ENCODE assay signal across 19 cellular contexts in the genomic region with DNA sequence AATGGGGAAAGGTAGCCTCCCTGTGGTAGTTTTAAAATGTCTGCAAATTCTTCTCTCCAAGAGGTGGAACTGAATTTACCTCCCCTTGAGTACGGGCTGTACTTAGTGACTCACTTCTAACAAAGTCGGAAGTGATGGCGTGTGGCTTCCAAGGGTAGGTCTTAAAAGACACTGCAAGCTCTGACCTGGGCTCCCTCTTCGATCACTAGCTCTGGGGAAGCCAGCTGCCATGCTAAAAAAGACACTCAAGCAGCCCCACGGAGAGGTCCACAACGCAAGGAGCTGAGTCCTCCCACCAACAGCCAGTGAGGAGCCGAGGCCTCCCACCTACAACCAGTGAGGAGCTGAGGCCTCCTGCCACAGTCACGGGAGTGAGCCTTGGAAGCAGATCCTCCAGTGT.
DNase-seq lines count a peak whose midpoint lies in the region; TF ChIP-seq lines count a peak whose summit lies in the region.
"Had no signal": no experiment of that assay in that cellular context is flagged by ENCODE, and none has a peak within 500 bp of the region (broad histone marks: within the 10 kb centered on the region; RNA-seq: fewer than 3 reads in every experiment).

No MANE protein-coding gene starts in this region.

- H3K36me3 Mint-ChIP-seq in activated CD4-positive, alpha-beta memory T cell treated with anti-CD3 and anti-CD28 coated beads, Interleukin-2, amount 10 ng/mL, durations not matched to agents 7 days and 5 days (ENCODE audit: low read depth), result no peaks in the 10 kb centered on the region

- H3K36me3 ChIP-seq in spleen, result no peaks in the 10 kb centered on the region
- H3K36me3 ChIP-seq: HAP-1 had no signal

- H3K9me3 ChIP-seq in spleen, result no peaks in the 10 kb centered on the region
- H3K9me3 ChIP-seq: A549, Caco-2, HAP-1 had no signal

- H3K9me3 Mint-ChIP-seq in activated CD4-positive, alpha-beta memory T cell treated with anti-CD3 and anti-CD28 coated beads, Interleukin-2, amount 10 ng/mL, durations not matched to agents 7 days and 5 days, result no peaks in the 10 kb centered on the region
- H3K9me3 Mint-ChIP-seq: CD4-positive, alpha-beta T cell had no signal

- peak; percentile 39 for DNase-seq in HT1080 (ENCODE audit: low read depth)
- peak; percentile 37 for DNase-seq in amniotic epithelial cell (ENCODE audit: low read depth)
- peak; percentile 57 for DNase-seq in iris pigment epithelial cell (ENCODE audit: low read depth)
- DNase-seq in spleen, result peak; percentile 44
- no peak for DNase-seq in stimulated activated CD4-positive, alpha-beta T cell treated with anti-CD3 and anti-CD28 coated beads, Interleukin-15, amount 100 ng/mL, for 24 hours
- DNase-seq in RKO (ENCODE audit: low spot score), result no peak
- no peak for DNase-seq in activated CD4-positive, alpha-beta memory T cell treated with anti-CD3 and anti-CD28 coated beads, Interleukin-2, amount 10 ng/mL, durations not matched to agents 7 days and 5 days
- DNase-seq: Caco-2; CD4-positive, alpha-beta T cell; GF-D8; Kasumi-1; NCI-H187; NCI-H2107; NCI-H510A; NCI-H748 treated with DMSO at 0.1 percent for 48 hours; SHP77 had no signal

- H3K27ac Mint-ChIP-seq in activated CD4-positive, alpha-beta memory T cell treated with anti-CD3 and anti-CD28 coated beads, Interleukin-2, amount 10 ng/mL, durations not matched to agents 7 days and 5 days, result no peak overlapping the region
- H3K27ac Mint-ChIP-seq: CD4-positive, alpha-beta T cell had no signal

- POLR2A ChIA-PET in activated CD4-positive, alpha-beta memory T cell treated with anti-CD3 and anti-CD28 coated beads, Interleukin-2, amount 10 ng/mL, durations not matched to agents 7 days and 5 days (lab: Charles Lee), result no interaction called here

- no peak overlapping the region for H3K27ac ChIP-seq in spleen
- H3K27ac ChIP-seq: A549 had no signal

- no peak for TF ChIP-seq POLR2A in spleen (IDR thresholded peaks at IDR 0.05)

- peaks cover 0 to 11% (median 3%) of the 10 kb centered on the region in 6 donors for H3K4me1 ChIP-seq in spleen
- H3K4me1 ChIP-seq: A549, Caco-2, HAP-1 had no signal

- no peak for TF ChIP-seq CTCF in spleen (IDR thresholded peaks at IDR 0.05 in 8 of 11, conservative IDR thresholded peaks at IDR 0.05 in 3 of 11)

- no peak overlapping the region for H3K4me3 Mint-ChIP-seq in activated CD4-positive, alpha-beta memory T cell treated with anti-CD3 and anti-CD28 coated beads, Interleukin-2, amount 10 ng/mL, durations not matched to agents 7 days and 5 days
- H3K4me3 Mint-ChIP-seq: CD4-positive, alpha-beta T cell had no signal

- no peak overlapping the region for H3K4me3 ChIP-seq in spleen
- H3K4me3 ChIP-seq: A549, GM12878, HAP-1 had no signal

- H3K27me3 Mint-ChIP-seq in activated CD4-positive, alpha-beta memory T cell treated with anti-CD3 and anti-CD28 coated beads, Interleukin-2, amount 10 ng/mL, durations not matched to agents 7 days and 5 days, result peaks cover 2% of the 10 kb centered on the region
- H3K27me3 Mint-ChIP-seq: CD4-positive, alpha-beta T cell had no signal

- no peaks in the 10 kb centered on the region for H3K27me3 ChIP-seq in spleen (replicated peaks in 1 of 7)

- CTCF ChIA-PET in activated CD4-positive, alpha-beta memory T cell treated with anti-CD3 and anti-CD28 coated beads, Interleukin-2, amount 10 ng/mL, durations not matched to agents 7 days and 5 days (lab: Charles Lee), result interaction anchor here (2.2 kb wide), 1 partner anchor 17 kb away, joined by 11 read pairs; no protein-coding TSS in a partner anchor

- intact Hi-C loops in spleen (cut with DNase I; ENCODE audit: low total_unique reads), result no loop called here

- H3K4me1 Mint-ChIP-seq in activated CD4-positive, alpha-beta memory T cell treated with anti-CD3 and anti-CD28 coated beads, Interleukin-2, amount 10 ng/mL, durations not matched to agents 7 days and 5 days, result no peaks in the 10 kb centered on the region

- WGBS in spleen, 5 donors, result 68 to 92% (median 86%) methylated on average over 8 of the region's 8 CpGs

Comparison
In these comparisons a context has a peak if more than half of its experiments do, and no peak if none do; other contexts are left out.
1. DNase-seq: peak in HT1080 (single experiment), amniotic epithelial cell (single experiment), iris pigment epithelial cell (single experiment) and spleen (single experiment); none in stimulated activated CD4-positive, alpha-beta T cell treated with anti-CD3 and anti-CD28 coated beads, Interleukin-15, amount 100 ng/mL, for 24 hours (single experiment), RKO (single experiment) and activated CD4-positive, alpha-beta memory T cell treated with anti-CD3 and anti-CD28 coated beads, Interleukin-2, amount 10 ng/mL, durations not matched to agents 7 days and 5 days (single experiment).